Comparison of ENCODE assay signal across 19 cellular contexts in the genomic region with DNA sequence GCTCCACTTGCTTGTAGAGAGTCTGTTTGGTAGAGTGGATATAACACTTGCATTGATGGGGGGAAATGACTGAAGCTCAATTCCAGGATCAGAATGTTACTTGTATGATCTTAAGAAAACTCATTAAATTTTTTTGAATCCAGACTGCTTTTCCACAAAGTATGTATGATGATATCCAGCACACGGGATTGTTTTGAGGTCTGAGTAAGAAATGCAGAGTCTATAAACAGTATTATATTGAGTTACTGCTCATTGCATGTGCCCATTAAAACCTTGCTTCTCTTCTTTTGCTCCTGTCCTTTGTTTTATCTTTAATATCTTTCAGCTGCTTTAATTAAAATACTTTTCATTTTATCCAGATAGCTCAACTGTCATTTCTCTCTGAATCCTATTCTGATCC.
DNase-seq lines count a peak whose midpoint lies in the region; TF ChIP-seq lines count a peak whose summit lies in the region.
"Had no signal": no experiment of that assay in that cellular context is flagged by ENCODE, and none has a peak within 500 bp of the region (broad histone marks: within the 10 kb centered on the region; RNA-seq: fewer than 3 reads in every experiment).

No MANE protein-coding gene starts in this region.

- H3K27me3 ChIP-seq in BJ (ENCODE audit: control insufficient read depth, insufficient read depth, low read length): no peaks in the 10 kb centered on the region
- H3K27me3 ChIP-seq: BLaER1 had no signal

- no peak overlapping the region for H3K4me3 ChIP-seq in BJ (ENCODE audit: low read depth, low read length)
- H3K4me3 ChIP-seq: BLaER1, GM12878, GM23248 had no signal

- DNase-seq in BJ (ENCODE audit: low read depth) (peak; percentile 46), dedifferentiated amniotic fluid mesenchymal stem cell (ENCODE audit: extremely low spot score) (peak; percentile 25), fibroblast of peridontal ligament (ENCODE audit: extremely low read depth) (peak; percentile 82), T1000 (lab: John Stamatoyannopoulos, UW) (no peak), NCI-H345 (lab: John Stamatoyannopoulos, UW) (no peak), NCI-H345 treated with DMSO at 0.1 percent for 48 hours (lab: John Stamatoyannopoulos, UW; ENCODE audit: unreplicated experiment) (no peak)
- DNase-seq: AML-193; Caco-2; CD4-positive, CD25-positive, alpha-beta regulatory T cell; CD8-positive, alpha-beta T cell; DMS153; DND-41; EL; GDM1; GM23248; H7; HCEC 1CT had no signal

- no peaks in the 10 kb centered on the region for H3K36me3 ChIP-seq in BJ (ENCODE audit: control insufficient read depth, insufficient read depth, low read length)
- H3K36me3 ChIP-seq: BLaER1 had no signal

- CTCF ChIA-PET in BJ (lab: Yijun Ruan, JAX): interaction anchor here (1.9 kb wide), 1 partner anchor 10 kb away, joined by 5 read pairs; no protein-coding TSS in a partner anchor

- POLR2A ChIA-PET in BJ (lab: Charles Lee): no interaction called here

- no peak for TF ChIP-seq CTCF in BJ (IDR thresholded peaks at IDR 0.05; ENCODE audit: insufficient read depth, low read depth, low read length)

Comparison
In these comparisons a context has a peak if more than half of its experiments do, and no peak if none do; other contexts are left out.
1. DNase-seq: peak in BJ (single experiment), dedifferentiated amniotic fluid mesenchymal stem cell (single experiment) and fibroblast of peridontal ligament (single experiment); none in T1000 (single experiment), NCI-H345 (single experiment) and NCI-H345 treated with DMSO at 0.1 percent for 48 hours (single experiment).